ENCODE assay signal across 14 cellular contexts in the genomic region with DNA sequence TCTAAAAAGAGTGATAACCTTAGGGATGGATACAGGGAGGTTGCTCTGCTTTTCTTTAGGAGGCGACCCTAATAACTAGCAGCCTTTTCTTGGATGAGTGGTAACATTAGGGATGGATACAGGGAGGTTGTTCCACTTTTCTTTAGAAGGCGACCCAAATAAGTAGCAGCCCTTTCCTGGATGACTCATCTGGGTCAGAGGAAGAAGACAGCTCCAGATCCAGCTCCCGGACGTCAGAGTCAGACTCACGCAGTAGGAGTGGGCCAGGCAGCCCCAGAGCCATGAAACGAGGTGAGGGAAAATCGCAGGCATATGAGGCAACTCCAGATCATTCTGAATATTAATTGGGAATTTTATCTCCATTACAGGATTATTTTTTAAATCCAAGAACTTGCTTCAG. TPM values are rescaled to one million over a fixed set of nuclear protein-coding genes. Genes with fewer than 3 reads are reported as not detected.
A peak's percentile ranks its signal among the peaks of the same experiment; 100 is the strongest.
DNase-seq lines count a peak whose midpoint lies in the region; ATAC-seq, FAIRE-seq and TF ChIP-seq lines count a peak whose summit lies in the region.
"Had no signal": no experiment of that assay in that cellular context is flagged by ENCODE, and none has a peak within 500 bp of the region (broad histone marks: within the 10 kb centered on the region; RNA-seq: fewer than 3 reads in every experiment).

No MANE protein-coding gene starts in this region.

- H3K27me3 ChIP-seq in fibroblast of lung (ENCODE audit: control insufficient read depth, insufficient read depth, low read length) = no peaks in the 10 kb centered on the region
- H3K27me3 ChIP-seq in pancreas = no peaks in the 10 kb centered on the region
- H3K27me3 ChIP-seq: tibial nerve had no signal

- H2AFZ ChIP-seq in fibroblast of lung (ENCODE audit: low read length) = no peak overlapping the region

- peaks cover 19% of the 10 kb centered on the region for H3K27me3 Mint-ChIP-seq in activated CD8-positive, alpha-beta T cell treated with anti-CD3 and anti-CD28 coated beads for 36 hours

- no peaks in the 10 kb centered on the region for H3K79me2 ChIP-seq in fibroblast of lung (ENCODE audit: control insufficient read depth, insufficient read depth, low read length)

- intact Hi-C loops in pancreas (cut with DNase I) = no loop called here
- intact Hi-C loops in activated CD8-positive, alpha-beta T cell treated with anti-CD3 and anti-CD28 coated beads for 36 hours (cut with micrococcal nuclease) = no loop called here

- FAIRE-seq in pancreas (lab: Jason Lieb, UNC) = no peak
- FAIRE-seq: keratinocyte had no signal

- H3K4me3 Mint-ChIP-seq in activated CD8-positive, alpha-beta T cell treated with anti-CD3 and anti-CD28 coated beads for 36 hours = no peak overlapping the region
- H3K4me3 Mint-ChIP-seq: CD8-positive, alpha-beta T cell had no signal

- WGBS in pancreas, 2 donors = 65 to 75% methylated on average over 7 of the region's 7 CpGs

- no peak overlapping the region for H3K27ac ChIP-seq in fibroblast of lung (ENCODE audit: insufficient read depth, low read length)
- no peak overlapping the region for H3K27ac ChIP-seq in pancreas
- H3K27ac ChIP-seq: KMS-11 had no signal

- H3K9me3 Mint-ChIP-seq in activated CD8-positive, alpha-beta T cell treated with anti-CD3 and anti-CD28 coated beads for 36 hours = no peaks in the 10 kb centered on the region
- H3K9me3 Mint-ChIP-seq: CD8-positive, alpha-beta T cell had no signal

- H3K9ac ChIP-seq in fibroblast of lung (ENCODE audit: insufficient read depth, low read length) = no peak overlapping the region
- H3K9ac ChIP-seq: KMS-11 had no signal

- no peak for TF ChIP-seq CTCF in fibroblast of lung (conservative IDR thresholded peaks at IDR 0.05 in 1 of 2, IDR thresholded peaks at IDR 0.05 in 1 of 2; ENCODE audit: low read depth in 1 of 2, low read length in 2 of 2)
- no peak for TF ChIP-seq CTCF in pancreas (IDR thresholded peaks at IDR 0.05)
- TF ChIP-seq CTCF in activated CD8-positive, alpha-beta T cell treated with anti-CD3 and anti-CD28 coated beads for 36 hours (IDR thresholded peaks at IDR 0.05) = no peak

- H4K20me1 ChIP-seq in fibroblast of lung (ENCODE audit: control insufficient read depth, extremely low read depth, insufficient read depth, low read length) = no peaks in the 10 kb centered on the region

- peak in 3 of 4 donors; percentile 54 to 62 (median 61) for ATAC-seq in pancreas
- ATAC-seq in activated CD8-positive, alpha-beta T cell treated with anti-CD3 and anti-CD28 coated beads for 36 hours = no peak
- ATAC-seq in HG03196 (IDR thresholded peaks at IDR 0.05; ENCODE audit: unreplicated experiment) = no peak
- ATAC-seq: CD8-positive, alpha-beta T cell had no signal

- CTCF ChIA-PET in activated CD8-positive, alpha-beta T cell treated with anti-CD3 and anti-CD28 coated beads for 36 hours (lab: Charles Lee) = interaction anchor here (1.1 kb wide), 1 partner anchor 11 kb away, joined by 4 read pairs; no protein-coding TSS in a partner anchor

- H3K36me3 ChIP-seq in fibroblast of lung (ENCODE audit: control insufficient read depth, insufficient read depth, low read length) (no peaks in the 10 kb centered on the region), pancreas (no peaks in the 10 kb centered on the region)

- no peaks in the 10 kb centered on the region for H3K36me3 Mint-ChIP-seq in activated CD8-positive, alpha-beta T cell treated with anti-CD3 and anti-CD28 coated beads for 36 hours (ENCODE audit: low read depth)
- H3K36me3 Mint-ChIP-seq: CD8-positive, alpha-beta T cell had no signal

- H3K9me3 ChIP-seq in fibroblast of lung (ENCODE audit: control insufficient read depth, insufficient read depth, low read depth, low read length) (no peaks in the 10 kb centered on the region), pancreas (no peaks in the 10 kb centered on the region)
- H3K9me3 ChIP-seq: tibial nerve had no signal

- no peaks in the 10 kb centered on the region for H3K4me1 Mint-ChIP-seq in activated CD8-positive, alpha-beta T cell treated with anti-CD3 and anti-CD28 coated beads for 36 hours (ENCODE audit: low read depth)

- DNase-seq in AG08396 (ENCODE audit: low spot score) (peak; percentile 66), MV-4-11 (lab: John Stamatoyannopoulos, UW) (peak; percentile 12), fibroblast of lung (ENCODE audit: low read depth in 2 of 2) (peak; percentile 84 to 91), pancreas (peak in 1 of 6 donors; percentile 19), NCI-H1694 (lab: John Stamatoyannopoulos, UW) (no peak), NCI-H1105 (lab: John Stamatoyannopoulos, UW) (no peak)
- DNase-seq in activated CD8-positive, alpha-beta T cell treated with anti-CD3 and anti-CD28 coated beads for 36 hours = no peak
- DNase-seq: activated CD4-positive, alpha-beta T cell treated with anti-CD3 and anti-CD28 coated beads, Interleukin-2, amount 50 U/mL, for 48 hours; CD8-positive, alpha-beta T cell; central memory CD4-positive, alpha-beta T cell had no signal

- H3K4me1 ChIP-seq in fibroblast of lung (ENCODE audit: control insufficient read depth, extremely low read depth, insufficient read depth, low read length) = peaks cover 2% of the 10 kb centered on the region
- H3K4me1 ChIP-seq in pancreas = no peaks in the 10 kb centered on the region
- H3K4me1 ChIP-seq: tibial nerve had no signal

- H3K4me3 ChIP-seq in fibroblast of lung (replicated peaks in 1 of 4; ENCODE audit: control extremely low read depth in 1 of 4, insufficient read depth in 1 of 4, low read depth in 3 of 4, low read length in 4 of 4) (no peak overlapping the region), pancreas (no peak overlapping the region)
- H3K4me3 ChIP-seq: tibial nerve had no signal

- H3K27ac Mint-ChIP-seq in activated CD8-positive, alpha-beta T cell treated with anti-CD3 and anti-CD28 coated beads for 36 hours = no peak overlapping the region
- H3K27ac Mint-ChIP-seq: CD8-positive, alpha-beta T cell had no signal

- POLR2A ChIA-PET in activated CD8-positive, alpha-beta T cell treated with anti-CD3 and anti-CD28 coated beads for 36 hours (lab: Charles Lee) = no interaction called here

- H3K4me2 ChIP-seq in fibroblast of lung (ENCODE audit: extremely low read depth, insufficient read depth, low read length) = no peak overlapping the region
- H3K4me2 ChIP-seq: KMS-11 had no signal

RNA-seq across cellular contexts. Expression of gene C1GALT1C1L, which starts 31.0 kb away (rescaled TPM):
- 0.33 and 0.51 TPM in 2 replicates for total RNA-seq in fibroblast of lung
- 0.82 and 1.9 TPM in 2 replicates for polyA plus RNA-seq in fibroblast of lung
- 0.31 and 1.1 TPM in 2 replicates for polyA plus RNA-seq in fibroblast of lung (2012)
- polyA minus RNA-seq in fibroblast of lung (ENCODE audit: low replicate concordance) = not detected in 2 replicates
- 1 to 10 TPM in 1 of 6 donors, under 1 TPM in 5; 0.16 to 1.0 (median 0.25) TPM for total RNA-seq in pancreas
- polyA plus RNA-seq in pancreas = 1 to 10 TPM in 1 of 2 donors, under 1 TPM in 1; 0.30 to 1.2 TPM
- total RNA-seq in activated CD8-positive, alpha-beta T cell treated with anti-CD3 and anti-CD28 coated beads for 36 hours = under 1 TPM in 1 of 2 experiments, not detected in 1; 0.36 TPM
- total RNA-seq: CD8-positive, alpha-beta T cell had no signal

Comparison
In these comparisons a context has a peak if more than half of its experiments do, and no peak if none do; other contexts are left out.
1. DNase-seq: peak in AG08396 (single experiment), MV-4-11 (single experiment) and fibroblast of lung (2 of 2); none in NCI-H1694 (single experiment), NCI-H1105 (single experiment) and activated CD8-positive, alpha-beta T cell treated with anti-CD3 and anti-CD28 coated beads for 36 hours (single experiment).
2. ATAC-seq: peak in pancreas (3 of 4); none in activated CD8-positive, alpha-beta T cell treated with anti-CD3 and anti-CD28 coated beads for 36 hours (single experiment) and HG03196 (single experiment).